ENCODE assay signal across 17 cellular contexts in the genomic region with DNA sequence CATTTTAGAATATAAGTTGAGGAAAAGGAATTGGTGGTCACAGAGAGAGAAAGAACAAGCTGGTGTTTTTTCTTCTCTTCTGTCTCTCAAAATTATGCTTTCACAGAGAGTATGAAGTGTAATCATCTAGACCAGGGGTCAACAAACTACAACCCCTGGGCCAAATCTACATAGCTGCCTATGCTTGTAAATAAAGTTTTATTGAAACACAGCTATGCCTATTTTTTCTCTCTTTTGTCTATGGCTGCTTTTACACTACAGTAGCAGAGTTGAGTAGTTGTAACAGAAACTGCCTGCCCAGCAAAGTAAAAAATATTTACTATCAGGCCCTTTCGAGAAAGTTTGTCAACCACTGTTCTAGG. TPM values are rescaled to one million over a fixed set of nuclear protein-coding genes. Genes with fewer than 3 reads are reported as not detected.
DNase-seq lines count a peak whose midpoint lies in the region; ATAC-seq, FAIRE-seq and TF ChIP-seq lines count a peak whose summit lies in the region.
"Had no signal": no experiment of that assay in that cellular context is flagged by ENCODE, and none has a peak within 500 bp of the region (broad histone marks: within the 10 kb centered on the region; RNA-seq: fewer than 3 reads in every experiment).

No MANE protein-coding gene starts in this region.

- CTCF ChIA-PET in GM12878 (lab: Yijun Ruan, JAX): interaction anchor here (0.9 to 3.3 kb wide), 17 partner anchors 9 to 203 kb away, joined by 3 to 19 read pairs (median 5); no protein-coding TSS in a partner anchor

- in situ Hi-C loops in GM12878 (cut with MboI): no loop called here

- peak overlapping the region; percentile 13 for H3K4me3 Mint-ChIP-seq in activated T-cell treated with anti-CD3 and anti-CD28 coated beads, Interleukin-2, amount 50 U/mL, for 4 hours

- no peak for TF ChIP-seq RAD21 in GM12878 (IDR thresholded peaks at IDR 0.05; ENCODE audit: insufficient read depth, low read depth, low read length)

- H3K4me3 ChIP-seq in OCI-LY1 (ENCODE audit: low read depth, low read length, poor library complexity, severe bottlenecking): no peak overlapping the region
- no peak overlapping the region for H3K4me3 ChIP-seq in GM12878
- no peak overlapping the region for H3K4me3 ChIP-seq in neutrophil (ENCODE audit: low read depth in 1 of 2, low read length in 1 of 2)
- H3K4me3 ChIP-seq: stomach had no signal

- no peaks in the 10 kb centered on the region for H3K27me3 Mint-ChIP-seq in activated T-cell treated with anti-CD3 and anti-CD28 coated beads, Interleukin-2, amount 50 U/mL, for 4 hours (ENCODE audit: low read depth)

- no peak for FAIRE-seq in GM12878 (lab: Jason Lieb, UNC)

- H3K4me1 ChIP-seq in OCI-LY1 (ENCODE audit: insufficient read depth, low read length, severe bottlenecking) (peaks cover 22% of the 10 kb centered on the region), GM12878 (ENCODE audit: control insufficient read depth, insufficient read depth, low read length) (peaks cover 48% of the 10 kb centered on the region), neutrophil (ENCODE audit: control insufficient read depth in 1 of 2, insufficient read depth in 1 of 2, low read depth in 1 of 2, low read length in 1 of 2) (peaks cover 47 to 83% of the 10 kb centered on the region in 2 experiments)
- H3K4me1 ChIP-seq: stomach had no signal

- H3K4me2 ChIP-seq in OCI-LY1 (ENCODE audit: low read length): no peak overlapping the region
- H3K4me2 ChIP-seq in GM12878 (ENCODE audit: control insufficient read depth, insufficient read depth): 0 out of 2 replicates have a peak overlapping the region, but pooled peaks have one; percentile 17

- no peak for DNase-seq in activated T-cell treated with anti-CD3 and anti-CD28 coated beads, Interleukin-2, amount 50 U/mL, for 4 hours
- DNase-seq in activated T-cell treated with anti-CD3 and anti-CD28 coated beads for 4 hours (no peak), GM12878 (ENCODE audit: low read depth, low spot score) (no peak), DMS 273 (lab: John Stamatoyannopoulos, UW; ENCODE audit: unreplicated experiment) (no peak), islet precursor cell (no peak), NCI-H146 treated with DMSO at 0.1 percent for 48 hours (lab: John Stamatoyannopoulos, UW; ENCODE audit: unreplicated experiment) (no peak)
- DNase-seq: ACHN, IMR-90, left colon, NCI-H2081 treated with DMSO at 0.1 percent for 48 hours, NCI-H524 treated with DMSO at 0.1 percent for 48 hours, PC-3, stomach had no signal

- RAD21 ChIA-PET in GM12878 (lab: Charles Lee; ENCODE audit: unreplicated experiment): interaction anchor here (0.8 to 6.4 kb wide), 25 partner anchors 9 to 437 kb away, joined by 3 to 100 read pairs (median 12); no protein-coding TSS in a partner anchor

- TF ChIP-seq POLR2A in GM12878 (IDR thresholded peaks at IDR 0.05; ENCODE audit: low read depth, low read length): no peak

- SMC1A ChIA-PET in GM12878 (lab: Charles Lee; ENCODE audit: uncharacterized antibody, unreplicated experiment): interaction anchor here (0.8 to 8.3 kb wide), 18 partner anchors 9 to 237 kb away, joined by 3 to 214 read pairs (median 16); no protein-coding TSS in a partner anchor

- intact Hi-C loops in GM12878 (cut with micrococcal nuclease; ENCODE audit: unreplicated experiment): loop anchor here (1.0 to 2.0 kb wide), 5 partner anchors 20 to 46 kb away; no protein-coding TSS in a partner anchor

- H4K20me1 ChIP-seq in OCI-LY1 (ENCODE audit: insufficient read depth, low read length): no peaks in the 10 kb centered on the region
- H4K20me1 ChIP-seq in GM12878 (ENCODE audit: control insufficient read depth, insufficient read depth): no peaks in the 10 kb centered on the region

- no peaks in the 10 kb centered on the region for H3K9me2 ChIP-seq in OCI-LY1 (ENCODE audit: low read depth, low read length)

- 9% methylated on average over 1 of the region's 1 CpG for WGBS in GM12878 (ENCODE audit: insufficient coverage, insufficient replicate concordance, low lambda C conversion rate, missing lambda C conversion rate)

- H3K9me3 ChIP-seq in OCI-LY1 (ENCODE audit: low read length): no peaks in the 10 kb centered on the region
- H3K9me3 ChIP-seq in GM12878 (replicated peaks; ENCODE audit: control insufficient read depth, insufficient read depth, low read length): peaks cover 2% of the 10 kb centered on the region; the same call in 2 of the 3 replicates
- H3K9me3 ChIP-seq in neutrophil: no peaks in the 10 kb centered on the region
- H3K9me3 ChIP-seq: stomach had no signal

- H3K27me3 ChIP-seq in OCI-LY1 (ENCODE audit: insufficient read depth, low read length): no peaks in the 10 kb centered on the region
- no peaks in the 10 kb centered on the region for H3K27me3 ChIP-seq in GM12878 (replicated peaks in 1 of 2; ENCODE audit: control insufficient read depth in 2 of 2, insufficient read depth in 2 of 2, low read length in 1 of 2)
- no peaks in the 10 kb centered on the region for H3K27me3 ChIP-seq in neutrophil
- H3K27me3 ChIP-seq: stomach had no signal

- no peak for ATAC-seq in activated T-cell treated with anti-CD3 and anti-CD28 coated beads, Interleukin-2, amount 50 U/mL, for 4 hours
- ATAC-seq in GM12878: no peak
- ATAC-seq: left colon, PC-3 had no signal

- TF ChIP-seq CTCF in OCI-LY1 (IDR thresholded peaks at IDR 0.05; ENCODE audit: low read length) (no peak), GM12878 (IDR thresholded peaks at IDR 0.05 in 2 of 3, conservative IDR thresholded peaks at IDR 0.05 in 1 of 3; ENCODE audit: control insufficient read depth in 2 of 3, extremely low read depth in 1 of 3, insufficient read depth in 1 of 3, low read depth in 3 of 3, low read length in 3 of 3) (no peak), neutrophil (IDR thresholded peaks at IDR 0.05) (no peak)

- H3K79me2 ChIP-seq in OCI-LY1 (ENCODE audit: insufficient read depth, low read length): no peaks in the 10 kb centered on the region
- no peaks in the 10 kb centered on the region for H3K79me2 ChIP-seq in GM12878 (ENCODE audit: control insufficient read depth, insufficient read depth, low read length)

- H3K27ac ChIP-seq in OCI-LY1 (ENCODE audit: low read depth, low read length, poor library complexity, severe bottlenecking) (peak overlapping the region; percentile 69), GM12878 (ENCODE audit: control insufficient read depth, insufficient read depth) (peak overlapping the region; percentile 69), neutrophil (peak overlapping the region; percentile 77)

- peaks cover 71% of the 10 kb centered on the region for H3K4me1 Mint-ChIP-seq in activated T-cell treated with anti-CD3 and anti-CD28 coated beads, Interleukin-2, amount 50 U/mL, for 4 hours (ENCODE audit: low read depth)

- H3K36me3 Mint-ChIP-seq in activated T-cell treated with anti-CD3 and anti-CD28 coated beads, Interleukin-2, amount 50 U/mL, for 4 hours (ENCODE audit: insufficient read depth): no peaks in the 10 kb centered on the region

- POLR2A ChIA-PET in GM12878 (lab: Charles Lee): interaction anchor here (0.8 to 6.5 kb wide), 15 partner anchors 10 to 102 kb away, joined by 3 to 39 read pairs (median 6); no protein-coding TSS in a partner anchor

- no peaks in the 10 kb centered on the region for H3F3A ChIP-seq in OCI-LY1 (ENCODE audit: insufficient read depth, low read length)

- no peak overlapping the region for H2AFZ ChIP-seq in OCI-LY1 (ENCODE audit: low read length)
- H2AFZ ChIP-seq in GM12878 (ENCODE audit: control insufficient read depth, low read depth, low read length): peak overlapping the region; percentile 1; the same call in 1 of the 2 replicates

- no peaks in the 10 kb centered on the region for H3K9me3 Mint-ChIP-seq in activated T-cell treated with anti-CD3 and anti-CD28 coated beads, Interleukin-2, amount 50 U/mL, for 4 hours

- BruUV-seq in GM12878 (replicated peaks; lab: Mats Ljungman, UMichigan): TSS peak; percentile 95

- TF ChIP-seq EP300 in GM12878 (IDR thresholded peaks at IDR 0.05; ENCODE audit: borderline replicate concordance in 1 of 2, control insufficient read depth in 1 of 2, low read depth in 2 of 2, low read length in 2 of 2): no peak

- H3K36me3 ChIP-seq in OCI-LY1 (ENCODE audit: insufficient read depth, low read length) (no peaks in the 10 kb centered on the region), GM12878 (ENCODE audit: control insufficient read depth in 2 of 2, insufficient read depth in 2 of 2, low read length in 1 of 2) (no peaks in the 10 kb centered on the region; a peak in 1 of 4 replicates), neutrophil (no peaks in the 10 kb centered on the region)
- H3K36me3 ChIP-seq: stomach had no signal

- H3K9ac ChIP-seq in OCI-LY1 (ENCODE audit: low read length): no peak overlapping the region
- no peak overlapping the region for H3K9ac ChIP-seq in GM12878 (ENCODE audit: control insufficient read depth, insufficient read depth, low read length)

RNA-seq across cellular contexts. Expression of a gene that starts 6.7 kb away (rescaled TPM):
- not detected for total RNA-seq in activated T-cell treated with anti-CD3 and anti-CD28 coated beads, Interleukin-2, amount 50 U/mL, for 4 hours
- 0.61 and 0.65 TPM in 2 replicates for total RNA-seq in GM12878 (2013; cell fraction: nucleolus; rRNA removed)
- total RNA-seq in GM12878 (2014; rRNA removed) (not detected in 2 replicates), GM12878 (2014; rRNA removed; fragmentation: Illumina TruSeq; extraction: Trizol) (not detected in 2 replicates), GM12878 (2021) (not detected in 2 replicates)
- not detected for polyA plus RNA-seq in GM12878 (2011; ENCODE audit: low read depth)
- polyA plus RNA-seq in GM12878 (2011; rRNA removed) (0.03 and 0.10 TPM in 2 replicates), GM12878 (2014; fragmentation: Illumina TruSeq; extraction: Trizol) (0.01 and 0.11 TPM in 2 replicates), GM12878 (2014; fragmentation: Nextera tagmentation; extraction: Ambion mirVana) (not detected), GM12878 (2014; rRNA removed) (0.04 TPM in 1 of 2 replicates, not detected in the other), GM12878 (2016; fragmentation: Nextera tagmentation; extraction: Ambion mirVana) (not detected)
- polyA plus RNA-seq in GM12878 (2011; cell fraction: cytosol; rRNA removed): 0.01 TPM in 1 of 2 replicates, not detected in the other
- 0.07 and 0.10 TPM in 2 replicates for polyA plus RNA-seq in GM12878 (2011; cell fraction: nucleus; rRNA removed)
- polyA plus RNA-seq in GM12878 (2012): 0.31 TPM in 1 of 2 replicates, not detected in the other
- polyA minus RNA-seq in GM12878 (2011; rRNA and poly(A)+ RNA removed): not detected in 2 replicates
- not detected in 2 replicates for polyA minus RNA-seq in GM12878 (2011; cell fraction: cytosol; rRNA and poly(A)+ RNA removed)
- not detected in 2 replicates for polyA minus RNA-seq in GM12878 (2011; cell fraction: nucleus; rRNA and poly(A)+ RNA removed)
- total RNA-seq: cardiac septum, IMR-90, PC-3, SK-MEL-5 had no signal
- polyA plus RNA-seq: IMR-90 had no signal
